In the genomic region with DNA sequence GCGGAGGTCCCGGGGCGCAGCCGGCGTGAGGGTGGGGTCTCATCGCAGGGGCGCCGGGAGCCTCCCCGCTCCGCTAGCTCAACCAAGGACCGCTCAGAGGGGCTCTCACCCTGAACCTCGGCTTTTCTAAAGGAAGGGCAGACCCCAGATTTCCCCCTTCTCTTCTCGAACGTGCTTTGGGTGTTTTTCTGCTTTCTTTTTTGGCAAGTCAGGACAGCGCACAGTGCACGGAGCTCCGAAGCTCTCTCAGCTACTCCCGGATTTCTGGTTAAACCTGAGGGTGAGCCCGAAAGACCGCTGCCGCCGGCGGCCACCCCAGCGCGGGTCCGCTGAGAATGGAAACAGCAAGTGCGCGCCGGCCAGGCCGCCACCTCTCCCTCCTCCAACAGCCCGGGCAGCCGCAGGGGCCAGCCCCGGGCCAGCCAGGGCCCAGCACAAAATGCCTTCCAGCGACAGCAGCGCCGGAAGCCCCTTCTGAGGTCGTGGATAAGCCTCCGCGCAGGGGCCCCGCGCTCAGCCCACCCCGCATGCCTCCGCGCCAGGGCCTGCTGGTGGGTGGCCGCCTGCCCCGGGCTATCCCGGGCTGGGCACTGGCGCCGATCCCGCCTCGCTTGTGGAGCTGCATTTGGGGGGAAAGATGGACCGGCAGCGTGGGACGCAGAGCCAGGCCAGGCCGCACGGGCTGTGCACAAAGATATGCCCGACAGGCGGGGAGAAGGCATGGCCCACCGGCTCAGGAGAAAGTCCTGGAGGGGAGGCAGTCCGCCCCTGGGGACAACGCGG, we compare ENCODE assay signal across 9 cellular contexts. TPM values are rescaled to one million over a fixed set of nuclear protein-coding genes. Genes with fewer than 3 reads are reported as not detected.
A peak's percentile ranks its signal among the peaks of the same experiment; 100 is the strongest.
DNase-seq lines count a peak whose midpoint lies in the region; ATAC-seq and TF ChIP-seq lines count a peak whose summit lies in the region.
"Had no signal": no experiment of that assay in that cellular context is flagged by ENCODE, and none has a peak within 500 bp of the region (broad histone marks: within the 10 kb centered on the region; RNA-seq: fewer than 3 reads in every experiment).

No MANE protein-coding gene starts in this region.

- H3K4me3 ChIP-seq in HUES6 (ENCODE audit: low read depth, low read length) = peak overlapping the region; percentile 74
- H3K4me3 ChIP-seq in cardiac fibroblast (replicated peaks in 1 of 2; ENCODE audit: low read depth in 2 of 2, low read length in 2 of 2) = peak overlapping the region; percentile 55 to 56
- peak overlapping the region; percentile 51 to 61 (median 58) for H3K4me3 ChIP-seq in stomach

- TF ChIP-seq EP300 in stomach (IDR thresholded peaks at IDR 0.05) = no peak

- peak overlapping the region; percentile 50 for H3K9ac ChIP-seq in HUES6 (ENCODE audit: low read length)

- H3K27ac ChIP-seq in HUES6 (ENCODE audit: low read depth, low read length) (no peak overlapping the region), stomach (no peak overlapping the region)

- WGBS in stomach, 5 donors = 3 to 8% (median 4%) methylated on average over 34 to 62 of the region's 62 CpGs

- H3K9me3 ChIP-seq in HUES6 (ENCODE audit: control insufficient read depth, insufficient read depth, low read depth, low read length) (no peaks in the 10 kb centered on the region), stomach (no peaks in the 10 kb centered on the region)

- intact Hi-C loops in stomach (cut with DNase I; ENCODE audit: low total_unique reads) = no loop called here

- TF ChIP-seq CTCF in cardiac fibroblast (IDR thresholded peaks at IDR 0.05; ENCODE audit: low read depth, low read length) (no peak), stomach (IDR thresholded peaks at IDR 0.05) (no peak)

- DNase-seq in cardiac fibroblast (ENCODE audit: low read depth in 2 of 2) (peak; percentile 34 to 37), left kidney (ENCODE audit: low read depth, low spot score) (peak; percentile 62), stomach (no peak), RPMI8226 (no peak), A172 (ENCODE audit: low spot score) (no peak)

- TF ChIP-seq POLR2A in stomach (IDR thresholded peaks at IDR 0.05) = no peak

- H3K27me3 ChIP-seq in HUES6 (ENCODE audit: control insufficient read depth, insufficient read depth, low read length) = peaks cover 47% of the 10 kb centered on the region
- H3K27me3 ChIP-seq in stomach = peaks cover 0 to 53% (median 18%) of the 10 kb centered on the region in 3 donors

- H3K4me1 ChIP-seq in HUES6 (ENCODE audit: control insufficient read depth, insufficient read depth, low read length) (no peaks in the 10 kb centered on the region), stomach (peaks cover 13 to 19% (median 17%) of the 10 kb centered on the region in 4 donors)

- H3K36me3 ChIP-seq in HUES6 (ENCODE audit: control insufficient read depth, insufficient read depth, low read length) (peaks cover 12% of the 10 kb centered on the region), stomach (peaks cover 11 to 19% (median 14%) of the 10 kb centered on the region in 4 donors)

- ATAC-seq in HG03196 (IDR thresholded peaks at IDR 0.05; ENCODE audit: unreplicated experiment) = no peak
- ATAC-seq in HG03342 (IDR thresholded peaks at IDR 0.05; ENCODE audit: unreplicated experiment) = no peak

RNA-seq across cellular contexts. Expression of gene OCA2, which starts 8.2 kb away (rescaled TPM):
- total RNA-seq in stomach = under 1 TPM in 2 of 5 donors, not detected in 3; 0.55 to 0.89 TPM
- polyA plus RNA-seq in stomach = under 1 TPM in 2 of 3 donors, not detected in 1; 0.12 to 0.75 TPM
- not detected in 2 replicates for total RNA-seq in A172 (2014; rRNA removed; shearing (Covaris generic))
- total RNA-seq: M059J had no signal

Comparison
In these comparisons a context has a peak if more than half of its experiments do, and no peak if none do; other contexts are left out.
1. DNase-seq: peak in cardiac fibroblast (2 of 2) and left kidney (single experiment); none in stomach (single experiment), RPMI8226 (single experiment) and A172 (single experiment).
2. Peak in every context shown above with its lines, with median percentiles within 50 percentile points of each other: H3K4me3 ChIP-seq.